Comparison of ENCODE assay signal across 10 cellular contexts in genomic region chr16:2775317-2775716, GRCh38. TPM values are rescaled to one million over a fixed set of nuclear protein-coding genes. Genes with fewer than 3 reads are reported as not detected.
DNase-seq lines count a peak whose midpoint lies in the region; ATAC-seq and TF ChIP-seq lines count a peak whose summit lies in the region.
"Had no signal": no experiment of that assay in that cellular context is flagged by ENCODE, and none has a peak within 500 bp of the region (broad histone marks: within the 10 kb centered on the region; RNA-seq: fewer than 3 reads in every experiment).

No MANE protein-coding gene starts in this region.

- TF ChIP-seq POLR2A in spleen (IDR thresholded peaks at IDR 0.05), result no peak

- no peak overlapping the region; the same call in 1 of the 2 replicates for H3K4me3 ChIP-seq in SK-N-MC
- H3K4me3 ChIP-seq in fibroblast of the aortic adventitia (ENCODE audit: low read depth, low read length), result peak overlapping the region; percentile 25
- H3K4me3 ChIP-seq in spleen, result peak overlapping the region in 2 of 8 donors; percentile 92 to 95

- peak; percentile 3 for DNase-seq in activated naive CD4-positive, alpha-beta T cell treated with anti-CD3 and anti-CD28 coated beads for 36 hours
- DNase-seq in activated naive CD4-positive, alpha-beta T cell (lab: John Stamatoyannopoulos, UW), result no peak
- no peak for DNase-seq in SK-N-MC (ENCODE audit: low read depth, low spot score)
- DNase-seq in fibroblast of the aortic adventitia (ENCODE audit: low read depth), result no peak
- peak; percentile 68 for DNase-seq in spleen
- no peak for DNase-seq in NK-92 treated with Interleukin-12 subunit alpha and Interleukin-12 subunit beta, amount 100 ng/mL, for 24 hours (lab: John Stamatoyannopoulos, UW)
- no peak for DNase-seq in left lobe of liver (ENCODE audit: low spot score)
- DNase-seq: NCI-H1092 had no signal

- H3K27ac ChIP-seq in SK-N-MC (peak overlapping the region; percentile 54; the same call in 1 of the 2 replicates), spleen (peak overlapping the region in 1 of 8 donors; percentile 17)

- peaks cover 31% of the 10 kb centered on the region for H3K36me3 ChIP-seq in SK-N-MC (ENCODE audit: insufficient read depth, low read length)
- peaks cover 0 to 54% (median 45%) of the 10 kb centered on the region in 6 donors for H3K36me3 ChIP-seq in spleen

- peaks cover 18% of the 10 kb centered on the region for H3K36me3 Mint-ChIP-seq in activated naive CD4-positive, alpha-beta T cell treated with anti-CD3 and anti-CD28 coated beads for 36 hours (ENCODE audit: low read depth)

- WGBS in spleen, 5 donors, result 65 to 92% (median 70%) methylated on average over 4 to 6 of the region's 6 CpGs

- peaks cover 22 to 72% (median 46%) of the 10 kb centered on the region in 6 donors for H3K4me1 ChIP-seq in spleen

- peaks cover 32% of the 10 kb centered on the region for H3K4me1 Mint-ChIP-seq in activated naive CD4-positive, alpha-beta T cell treated with anti-CD3 and anti-CD28 coated beads for 36 hours (ENCODE audit: low read depth)

- no peak overlapping the region for H3K27ac Mint-ChIP-seq in activated naive CD4-positive, alpha-beta T cell treated with anti-CD3 and anti-CD28 coated beads for 36 hours

- no peaks in the 10 kb centered on the region for H3K9me3 ChIP-seq in SK-N-MC (ENCODE audit: low read depth, low read length)
- no peaks in the 10 kb centered on the region for H3K9me3 ChIP-seq in spleen

- H3K4me3 Mint-ChIP-seq in activated naive CD4-positive, alpha-beta T cell treated with anti-CD3 and anti-CD28 coated beads for 36 hours, result peak overlapping the region; percentile 50

- CTCF ChIA-PET in activated naive CD4-positive, alpha-beta T cell treated with anti-CD3 and anti-CD28 coated beads for 36 hours (lab: Charles Lee), result interaction anchor here (1.4 kb wide), 1 partner anchor 18 kb away, joined by 5 read pairs; no protein-coding TSS in a partner anchor

- peak overlapping the region; percentile 79 for H3K9ac ChIP-seq in SK-N-MC (ENCODE audit: insufficient read length)

- H3K27me3 ChIP-seq in spleen (replicated peaks in 1 of 7), result no peaks in the 10 kb centered on the region

- H3K9me3 Mint-ChIP-seq in activated naive CD4-positive, alpha-beta T cell treated with anti-CD3 and anti-CD28 coated beads for 36 hours, result no peaks in the 10 kb centered on the region

- TF ChIP-seq CTCF in fibroblast of the aortic adventitia (IDR thresholded peaks at IDR 0.05; ENCODE audit: insufficient read depth, low read length) (no peak), spleen (IDR thresholded peaks at IDR 0.05 in 8 of 11, conservative IDR thresholded peaks at IDR 0.05 in 3 of 11) (no peak)

- no peaks in the 10 kb centered on the region for H3K27me3 Mint-ChIP-seq in activated naive CD4-positive, alpha-beta T cell treated with anti-CD3 and anti-CD28 coated beads for 36 hours (ENCODE audit: low read depth)

- no peak for ATAC-seq in HG03025 (IDR thresholded peaks at IDR 0.05; ENCODE audit: low FRiP score, unreplicated experiment)
- ATAC-seq in left lobe of liver, result no peak

- intact Hi-C loops in activated naive CD4-positive, alpha-beta T cell treated with anti-CD3 and anti-CD28 coated beads for 36 hours (cut with micrococcal nuclease), result loop anchor here (5.0 kb wide), 1 partner anchor 93 kb away; the partner anchor contains the start of gene KCTD5
- intact Hi-C loops in spleen (cut with DNase I; ENCODE audit: low total_unique reads), result no loop called here

RNA-seq across cellular contexts. Expression of gene ELOB, which starts 1.8 kb away (rescaled TPM):
- total RNA-seq in activated naive CD4-positive, alpha-beta T cell treated with anti-CD3 and anti-CD28 coated beads for 36 hours, result 100 to 1,000 TPM; 177 to 189 TPM
- 37.6 and 316 TPM in 2 replicates for total RNA-seq in fibroblast of the aortic adventitia (ENCODE audit: low replicate concordance)
- total RNA-seq in spleen, result 100 to 1,000 TPM; 128 to 467 (median 134) TPM
- 100 to 1,000 TPM; 233 to 378 (median 247) TPM for polyA plus RNA-seq in spleen
- 117 TPM for total RNA-seq in left lobe of liver

RNA-seq across cellular contexts. Expression of gene PRSS33, which starts 12.0 kb away (rescaled TPM):
- total RNA-seq in activated naive CD4-positive, alpha-beta T cell treated with anti-CD3 and anti-CD28 coated beads for 36 hours, result under 1 TPM; 0.12 to 0.17 TPM
- total RNA-seq in fibroblast of the aortic adventitia (ENCODE audit: low replicate concordance) (not detected in 2 replicates), spleen (under 1 TPM in 2 of 7 donors, not detected in 5; 0.32 to 0.67 TPM), left lobe of liver (not detected)
- polyA plus RNA-seq in spleen, result under 1 TPM in 1 of 3 donors, not detected in 2; 0.03 TPM
- total RNA-seq: cerebellum had no signal

RNA-seq across cellular contexts. Expression of gene SRRM2, which starts 22.9 kb away (rescaled TPM):
- total RNA-seq in activated naive CD4-positive, alpha-beta T cell treated with anti-CD3 and anti-CD28 coated beads for 36 hours, result 100 to 1,000 TPM; 607 to 649 TPM
- total RNA-seq in fibroblast of the aortic adventitia (ENCODE audit: low replicate concordance) (77.1 and 96.3 TPM in 2 replicates), spleen (100 to 1,000 TPM; 590 to 922 (median 875) TPM), left lobe of liver (378 TPM)
- polyA plus RNA-seq in spleen, result 1,000 to 10,000 TPM in 1 of 3 donors, 100 to 1,000 TPM in 2; 239 to 1,169 (median 672) TPM

RNA-seq across cellular contexts. Expression of gene PRSS41, which starts 23.0 kb away (rescaled TPM):
- total RNA-seq in activated naive CD4-positive, alpha-beta T cell treated with anti-CD3 and anti-CD28 coated beads for 36 hours, result not detected
- total RNA-seq in fibroblast of the aortic adventitia (ENCODE audit: low replicate concordance) (not detected in 2 replicates), spleen (not detected), left lobe of liver (not detected)
- polyA plus RNA-seq in spleen, result not detected
- total RNA-seq: cerebellum had no signal

RNA-seq across cellular contexts. Expression of gene PRSS21, which starts 41.7 kb away (rescaled TPM):
- 1 to 10 TPM; 3.3 to 4.1 TPM for total RNA-seq in activated naive CD4-positive, alpha-beta T cell treated with anti-CD3 and anti-CD28 coated beads for 36 hours
- 0.27 and 0.49 TPM in 2 replicates for total RNA-seq in fibroblast of the aortic adventitia (ENCODE audit: low replicate concordance)
- 1 to 10 TPM in 6 of 7 donors, under 1 TPM in 1; 0.81 to 4.9 (median 1.5) TPM for total RNA-seq in spleen
- 1 to 10 TPM in 2 of 3 donors, under 1 TPM in 1; 0.49 to 3.4 (median 1.8) TPM for polyA plus RNA-seq in spleen
- total RNA-seq in left lobe of liver, result not detected
- total RNA-seq: cerebellum had no signal

Comparison
In these comparisons a context has a peak if more than half of its experiments do, and no peak if none do; other contexts are left out.
1. DNase-seq: peak in activated naive CD4-positive, alpha-beta T cell treated with anti-CD3 and anti-CD28 coated beads for 36 hours (single experiment) and spleen (single experiment); none in activated naive CD4-positive, alpha-beta T cell (0 of 4), SK-N-MC (single experiment), fibroblast of the aortic adventitia (single experiment), NK-92 treated with Interleukin-12 subunit alpha and Interleukin-12 subunit beta, amount 100 ng/mL, for 24 hours (single experiment) and left lobe of liver (single experiment).